ENCODE assay signal across 8 cellular contexts in the genomic region with DNA sequence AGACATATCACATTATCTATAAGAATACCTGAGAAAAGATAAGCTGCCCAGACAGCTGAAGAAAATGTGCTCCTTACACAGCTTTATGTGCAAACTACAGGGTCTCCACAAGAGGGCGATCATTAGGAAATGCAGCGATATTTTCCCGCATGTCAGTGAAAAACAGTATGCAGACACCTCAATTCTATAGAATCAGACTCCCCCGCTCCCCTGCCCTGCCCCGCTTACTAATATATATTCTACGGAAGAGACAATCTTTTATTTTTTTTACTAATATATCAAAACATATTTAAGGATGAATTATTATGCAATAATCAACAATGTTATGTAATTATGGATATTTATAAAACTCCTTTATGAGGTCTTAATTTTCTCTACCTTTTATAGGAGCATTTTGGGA.
DNase-seq lines count a peak whose midpoint lies in the region; ATAC-seq and TF ChIP-seq lines count a peak whose summit lies in the region.

No MANE protein-coding gene starts in this region.

- peak; percentile 47 for TF ChIP-seq CTCF in CD14-positive monocyte (IDR thresholded peaks at IDR 0.05)
- TF ChIP-seq CTCF in activated B cell treated with CpG ODN at 0.5 μM for 24 hours (IDR thresholded peaks at IDR 0.05): no peak

- H3K27ac Mint-ChIP-seq in CD14-positive monocyte: no peak overlapping the region
- no peak overlapping the region for H3K27ac Mint-ChIP-seq in activated B cell treated with CpG ODN at 0.5 μM for 24 hours

- H3K27me3 Mint-ChIP-seq in CD14-positive monocyte (ENCODE audit: low read depth in 3 of 3): peaks cover 0 to 2% (median 0%) of the 10 kb centered on the region in 3 donors
- no peaks in the 10 kb centered on the region for H3K27me3 Mint-ChIP-seq in activated B cell treated with CpG ODN at 0.5 μM for 24 hours

- ATAC-seq in GM18519 (IDR thresholded peaks at IDR 0.05; ENCODE audit: low FRiP score, unreplicated experiment): peak; percentile 94
- peak; percentile 98 for ATAC-seq in HG02981 (IDR thresholded peaks at IDR 0.05; ENCODE audit: unreplicated experiment)
- ATAC-seq in activated B cell treated with CpG ODN at 0.5 μM for 24 hours (ENCODE audit: low read depth): peak; percentile 25

- H3K4me1 Mint-ChIP-seq in CD14-positive monocyte: no peaks in the 10 kb centered on the region
- no peaks in the 10 kb centered on the region for H3K4me1 Mint-ChIP-seq in activated B cell treated with CpG ODN at 0.5 μM for 24 hours

- no peaks in the 10 kb centered on the region for H3K36me3 Mint-ChIP-seq in CD14-positive monocyte
- no peaks in the 10 kb centered on the region for H3K36me3 Mint-ChIP-seq in activated B cell treated with CpG ODN at 0.5 μM for 24 hours (ENCODE audit: low read depth)

- H3K4me3 Mint-ChIP-seq in CD14-positive monocyte: no peak overlapping the region
- H3K4me3 Mint-ChIP-seq in activated B cell treated with CpG ODN at 0.5 μM for 24 hours: no peak overlapping the region

- CTCF ChIA-PET in activated B cell treated with CpG ODN at 0.5 μM for 24 hours (lab: Charles Lee): interaction anchor here (0.6 kb wide), 1 partner anchor 123 kb away, joined by 3 read pairs; no protein-coding TSS in a partner anchor

- no peak for DNase-seq in CD14-positive monocyte (ENCODE audit: low spot score)
- peak; percentile 87 for DNase-seq in NCI-H2107 treated with DMSO at 0.1 percent for 48 hours (lab: John Stamatoyannopoulos, UW; ENCODE audit: unreplicated experiment)
- DNase-seq in activated B cell treated with CpG ODN at 0.5 μM for 24 hours: no peak
- peak; percentile 7 for DNase-seq in germinal center (ENCODE audit: low spot score)
- DNase-seq in retina: peak; percentile 54
- no peak for DNase-seq in NCI-H2196 treated with DMSO at 0.1 percent for 48 hours (lab: John Stamatoyannopoulos, UW; ENCODE audit: unreplicated experiment)

- intact Hi-C loops in CD14-positive monocyte (cut with micrococcal nuclease) (no loop called here), activated B cell treated with CpG ODN at 0.5 μM for 24 hours (cut with micrococcal nuclease) (no loop called here)

- H3K9me3 Mint-ChIP-seq in CD14-positive monocyte (no peaks in the 10 kb centered on the region), activated B cell treated with CpG ODN at 0.5 μM for 24 hours (no peaks in the 10 kb centered on the region)

- POLR2A ChIA-PET in activated B cell treated with CpG ODN at 0.5 μM for 24 hours (lab: Charles Lee): no interaction called here

Comparison
In these comparisons a context has a peak if more than half of its experiments do, and no peak if none do; other contexts are left out.
1. DNase-seq: peak in NCI-H2107 treated with DMSO at 0.1 percent for 48 hours (single experiment), germinal center (single experiment) and retina (single experiment); none in CD14-positive monocyte (single experiment), activated B cell treated with CpG ODN at 0.5 μM for 24 hours (single experiment) and NCI-H2196 treated with DMSO at 0.1 percent for 48 hours (single experiment).
2. ATAC-seq: peak in every context shown above with its lines; median percentile 98 in HG02981; 94 in GM18519; 25 in activated B cell treated with CpG ODN at 0.5 μM for 24 hours.